8 cellular contexts compared by ENCODE assay signal in genomic region chr7:107173691-107174406, GRCh38. TPM values are rescaled to one million over a fixed set of nuclear protein-coding genes. Genes with fewer than 3 reads are reported as not detected.
DNase-seq lines count a peak whose midpoint lies in the region; ATAC-seq and TF ChIP-seq lines count a peak whose summit lies in the region.

No MANE protein-coding gene starts in this region.

- DNase-seq in CD4-positive, alpha-beta memory T cell = no peak
- no peak for DNase-seq in effector memory CD8-positive, alpha-beta T cell
- DNase-seq in middle frontal gyrus (ENCODE audit: extremely low spot score, low spot score) = no peak
- DNase-seq in tibial artery = no peak
- DNase-seq in NCI-H2171 treated with DMSO at 0.1 percent for 48 hours (lab: John Stamatoyannopoulos, UW) = no peak
- DNase-seq in DMS 273 treated with DMSO at 0.1 percent for 48 hours (lab: John Stamatoyannopoulos, UW) = no peak

- H3K4me1 ChIP-seq in CD4-positive, alpha-beta memory T cell (ENCODE audit: insufficient read depth, low read length) = peaks cover 74% of the 10 kb centered on the region
- peaks cover 0 to 88% (median 46%) of the 10 kb centered on the region in 4 donors for H3K4me1 ChIP-seq in tibial artery

- no peaks in the 10 kb centered on the region for H3K27me3 Mint-ChIP-seq in CD4-positive, alpha-beta memory T cell
- no peaks in the 10 kb centered on the region for H3K27me3 Mint-ChIP-seq in effector memory CD8-positive, alpha-beta T cell

- peaks cover 44 to 81% (median 57%) of the 10 kb centered on the region in 4 donors for H3K4me1 Mint-ChIP-seq in CD4-positive, alpha-beta memory T cell
- peaks cover 43 to 55% of the 10 kb centered on the region in 2 donors for H3K4me1 Mint-ChIP-seq in effector memory CD8-positive, alpha-beta T cell (ENCODE audit: low read depth in 2 of 2)

- peaks cover 0 to 1% (median 0%) of the 10 kb centered on the region in 8 donors for H3K9me3 Mint-ChIP-seq in CD4-positive, alpha-beta memory T cell
- H3K9me3 Mint-ChIP-seq in effector memory CD8-positive, alpha-beta T cell = no peaks in the 10 kb centered on the region

- H3K9me3 ChIP-seq in CD4-positive, alpha-beta memory T cell (ENCODE audit: control insufficient read depth in 1 of 2, low read length in 2 of 2) = no peaks in the 10 kb centered on the region
- H3K9me3 ChIP-seq in tibial artery = no peaks in the 10 kb centered on the region

- peak; percentile 49 for ATAC-seq in GM19463 (IDR thresholded peaks at IDR 0.05; ENCODE audit: unreplicated experiment)
- peak; percentile 43 for ATAC-seq in HG03280 (IDR thresholded peaks at IDR 0.05; ENCODE audit: unreplicated experiment)
- ATAC-seq in effector memory CD8-positive, alpha-beta T cell (replicated peaks) = no peak

- no peaks in the 10 kb centered on the region for H3K36me3 ChIP-seq in CD4-positive, alpha-beta memory T cell (ENCODE audit: insufficient read depth, low read length)
- no peaks in the 10 kb centered on the region for H3K36me3 ChIP-seq in tibial artery

- peaks cover 0 to 32% of the 10 kb centered on the region in 2 donors for H3K36me3 Mint-ChIP-seq in CD4-positive, alpha-beta memory T cell
- peaks cover 57% of the 10 kb centered on the region for H3K36me3 Mint-ChIP-seq in effector memory CD8-positive, alpha-beta T cell (ENCODE audit: insufficient read depth)

- no peaks in the 10 kb centered on the region for H3K27me3 ChIP-seq in CD4-positive, alpha-beta memory T cell (ENCODE audit: insufficient read depth, low read length)
- H3K27me3 ChIP-seq in tibial artery = no peaks in the 10 kb centered on the region

- CTCF ChIA-PET in CD4-positive, alpha-beta memory T cell (lab: Charles Lee; ENCODE audit: partially characterized antibody) = interaction anchor here (1.0 to 3.4 kb wide), 4 partner anchors 21 to 381 kb away, joined by 3 to 30 read pairs (median 4); no protein-coding TSS in a partner anchor

- peak overlapping the region; percentile 3 for H3K27ac ChIP-seq in CD4-positive, alpha-beta memory T cell (ENCODE audit: low read depth, low read length)
- no peak overlapping the region for H3K27ac ChIP-seq in tibial artery

- intact Hi-C loops in CD4-positive, alpha-beta memory T cell (cut with micrococcal nuclease) = loop anchor here (2.0 kb wide), 1 partner anchor 15 kb away; no protein-coding TSS in a partner anchor
- intact Hi-C loops in tibial artery (cut with DNase I; ENCODE audit: low total_unique reads) = no loop called here

- POLR2A ChIA-PET in CD4-positive, alpha-beta memory T cell (lab: Charles Lee; ENCODE audit: partially characterized antibody) = interaction anchor here (0.8 to 1.2 kb wide), 5 partner anchors 9 to 570 kb away, joined by 3 to 8 read pairs (median 4); partner anchors contain the start of gene CBLL1

- H3K4me3 Mint-ChIP-seq in CD4-positive, alpha-beta memory T cell = peak overlapping the region in 7 of 8 donors; percentile 25 to 71 (median 64)
- peak overlapping the region; percentile 5 to 52 for H3K4me3 Mint-ChIP-seq in effector memory CD8-positive, alpha-beta T cell

- TF ChIP-seq CTCF in tibial artery (IDR thresholded peaks at IDR 0.05) = no peak

- H3K27ac Mint-ChIP-seq in CD4-positive, alpha-beta memory T cell = peak overlapping the region in 4 of 7 donors; percentile 12 to 87 (median 64)
- peak overlapping the region; percentile 8 to 42 for H3K27ac Mint-ChIP-seq in effector memory CD8-positive, alpha-beta T cell

- no peak overlapping the region for H3K4me3 ChIP-seq in CD4-positive, alpha-beta memory T cell (ENCODE audit: low read length in 2 of 2)
- H3K4me3 ChIP-seq in tibial artery = no peak overlapping the region

RNA-seq across cellular contexts. Expression of gene HBP1, which starts 5.0 kb away (rescaled TPM):
- total RNA-seq in CD4-positive, alpha-beta memory T cell = 100 to 1,000 TPM; 111 to 116 TPM
- polyA plus RNA-seq in CD4-positive, alpha-beta memory T cell = 10 to 100 TPM; 71.6 to 98.2 TPM
